In genomic region chr14:61527325-61528100, GRCh38 we compare ENCODE assay signal across 8 cellular contexts.
DNase-seq lines count a peak whose midpoint lies in the region; ATAC-seq lines count a peak whose summit lies in the region.

No MANE protein-coding gene starts in this region.

- no peak overlapping the region for H3K4me3 Mint-ChIP-seq in T-helper 1 cell treated with Interleukin-12 subunit alpha and Interleukin-12 subunit beta and Interleukin-4 antibody, amounts not matched to agents 30 μg/mL and 1 μg/mL, for 36 hours
- H3K4me3 Mint-ChIP-seq in activated CD4-positive, alpha-beta memory T cell treated with anti-CD3 and anti-CD28 coated beads for 36 hours: peak overlapping the region; percentile 40

- intact Hi-C loops in activated CD4-positive, alpha-beta memory T cell treated with anti-CD3 and anti-CD28 coated beads for 36 hours (cut with micrococcal nuclease): loop anchor here (1.0 to 5.0 kb wide), 2 partner anchors 26 to 200 kb away; no protein-coding TSS in a partner anchor
- intact Hi-C loops in right cardiac atrium (cut with DNase I): loop anchor here in 2 of 4 donors (5.0 to 10.0 kb wide), 2 partner anchors 53 to 55 kb away; no protein-coding TSS in a partner anchor

- ATAC-seq in right cardiac atrium: peak in 1 of 2 donors; percentile 49
- no peak for ATAC-seq in GM19351 (IDR thresholded peaks at IDR 0.05; ENCODE audit: unreplicated experiment)
- no peak for ATAC-seq in GM18868 (IDR thresholded peaks at IDR 0.05; ENCODE audit: unreplicated experiment)

- no peak overlapping the region for H3K4me3 ChIP-seq in right cardiac atrium (ENCODE audit: low read length)
- no peak overlapping the region for H3K4me3 ChIP-seq in subcutaneous abdominal adipose tissue (ENCODE audit: low read depth in 1 of 5, low read length in 5 of 5)

- no peaks in the 10 kb centered on the region for H3K27me3 Mint-ChIP-seq in T-helper 1 cell treated with Interleukin-12 subunit alpha and Interleukin-12 subunit beta and Interleukin-4 antibody, amounts not matched to agents 30 μg/mL and 1 μg/mL, for 36 hours (ENCODE audit: low read depth)
- H3K27me3 Mint-ChIP-seq in activated CD4-positive, alpha-beta memory T cell treated with anti-CD3 and anti-CD28 coated beads for 36 hours: no peaks in the 10 kb centered on the region

- H3K9me3 ChIP-seq in right cardiac atrium (ENCODE audit: control insufficient read depth, low read length) (no peaks in the 10 kb centered on the region), subcutaneous abdominal adipose tissue (ENCODE audit: control insufficient read depth in 5 of 5, low read length in 5 of 5) (no peaks in the 10 kb centered on the region)

- H3K9me3 Mint-ChIP-seq in T-helper 1 cell treated with Interleukin-12 subunit alpha and Interleukin-12 subunit beta and Interleukin-4 antibody, amounts not matched to agents 30 μg/mL and 1 μg/mL, for 36 hours: peaks cover 5% of the 10 kb centered on the region
- H3K9me3 Mint-ChIP-seq in activated CD4-positive, alpha-beta memory T cell treated with anti-CD3 and anti-CD28 coated beads for 36 hours: no peaks in the 10 kb centered on the region

- POLR2A ChIA-PET in activated CD4-positive, alpha-beta memory T cell treated with anti-CD3 and anti-CD28 coated beads for 36 hours (lab: Charles Lee): interaction anchor here (0.9 to 3.6 kb wide), 4 partner anchors 35 to 168 kb away, joined by 3 to 16 read pairs (median 10); partner anchors contain the start of gene HIF1A

- H3K4me1 ChIP-seq in right cardiac atrium (ENCODE audit: control insufficient read depth, insufficient read depth, low read length) (peaks cover 27% of the 10 kb centered on the region), subcutaneous abdominal adipose tissue (ENCODE audit: control insufficient read depth in 5 of 5, insufficient read depth in 5 of 5, low read length in 5 of 5) (peaks cover 0 to 46% (median 26%) of the 10 kb centered on the region in 5 donors)

- CTCF ChIA-PET in activated CD4-positive, alpha-beta memory T cell treated with anti-CD3 and anti-CD28 coated beads for 36 hours (lab: Charles Lee): interaction anchor here (0.8 to 1.7 kb wide), 5 partner anchors 15 to 93 kb away, joined by 3 to 5 read pairs (median 4); no protein-coding TSS in a partner anchor

- 44% methylated on average over 10 of the region's 10 CpGs for WGBS in right cardiac atrium

- peak overlapping the region; percentile 98 for H3K27ac ChIP-seq in right cardiac atrium (ENCODE audit: low read length)
- peak overlapping the region; percentile 11 for H3K27ac ChIP-seq in subcutaneous abdominal adipose tissue (ENCODE audit: low read depth, low read length)

- peak overlapping the region; percentile 61 for H3K27ac Mint-ChIP-seq in T-helper 1 cell treated with Interleukin-12 subunit alpha and Interleukin-12 subunit beta and Interleukin-4 antibody, amounts not matched to agents 30 μg/mL and 1 μg/mL, for 36 hours
- peak overlapping the region; percentile 91 for H3K27ac Mint-ChIP-seq in activated CD4-positive, alpha-beta memory T cell treated with anti-CD3 and anti-CD28 coated beads for 36 hours

- H3K4me1 Mint-ChIP-seq in T-helper 1 cell treated with Interleukin-12 subunit alpha and Interleukin-12 subunit beta and Interleukin-4 antibody, amounts not matched to agents 30 μg/mL and 1 μg/mL, for 36 hours (ENCODE audit: low read depth): peaks cover 74% of the 10 kb centered on the region
- H3K4me1 Mint-ChIP-seq in activated CD4-positive, alpha-beta memory T cell treated with anti-CD3 and anti-CD28 coated beads for 36 hours (ENCODE audit: low read depth): peaks cover 94% of the 10 kb centered on the region

- peaks cover 0 to 6% (median 5%) of the 10 kb centered on the region in 5 donors for H3K36me3 ChIP-seq in subcutaneous abdominal adipose tissue (ENCODE audit: control insufficient read depth in 5 of 5, insufficient read depth in 5 of 5, low read length in 5 of 5)

- H3K9ac ChIP-seq in subcutaneous abdominal adipose tissue (ENCODE audit: low read length in 5 of 5): no peak overlapping the region

- peaks cover 48% of the 10 kb centered on the region for H3K36me3 Mint-ChIP-seq in T-helper 1 cell treated with Interleukin-12 subunit alpha and Interleukin-12 subunit beta and Interleukin-4 antibody, amounts not matched to agents 30 μg/mL and 1 μg/mL, for 36 hours (ENCODE audit: low read depth)
- H3K36me3 Mint-ChIP-seq in activated CD4-positive, alpha-beta memory T cell treated with anti-CD3 and anti-CD28 coated beads for 36 hours: peaks cover 52% of the 10 kb centered on the region

- DNase-seq in T-helper 1 cell (no peak), right cardiac atrium (peak; percentile 36 to 57 (median 55)), middle frontal gyrus (ENCODE audit: extremely low spot score, low spot score) (no peak)
- no peak for DNase-seq in activated CD4-positive, alpha-beta memory T cell treated with anti-CD3 and anti-CD28 coated beads for 36 hours

- no peaks in the 10 kb centered on the region for H3K27me3 ChIP-seq in right cardiac atrium (ENCODE audit: control insufficient read depth, insufficient read depth)
- H3K27me3 ChIP-seq in subcutaneous abdominal adipose tissue (ENCODE audit: control insufficient read depth in 5 of 5, insufficient read depth in 4 of 5, low read length in 5 of 5): no peaks in the 10 kb centered on the region

Comparison
In these comparisons a context has a peak if more than half of its experiments do, and no peak if none do; other contexts are left out.
1. DNase-seq: peak in right cardiac atrium (3 of 3); none in T-helper 1 cell (0 of 5), activated CD4-positive, alpha-beta memory T cell treated with anti-CD3 and anti-CD28 coated beads for 36 hours (single experiment) and middle frontal gyrus (single experiment).